10 cellular contexts compared by ENCODE assay signal in the genomic region with DNA sequence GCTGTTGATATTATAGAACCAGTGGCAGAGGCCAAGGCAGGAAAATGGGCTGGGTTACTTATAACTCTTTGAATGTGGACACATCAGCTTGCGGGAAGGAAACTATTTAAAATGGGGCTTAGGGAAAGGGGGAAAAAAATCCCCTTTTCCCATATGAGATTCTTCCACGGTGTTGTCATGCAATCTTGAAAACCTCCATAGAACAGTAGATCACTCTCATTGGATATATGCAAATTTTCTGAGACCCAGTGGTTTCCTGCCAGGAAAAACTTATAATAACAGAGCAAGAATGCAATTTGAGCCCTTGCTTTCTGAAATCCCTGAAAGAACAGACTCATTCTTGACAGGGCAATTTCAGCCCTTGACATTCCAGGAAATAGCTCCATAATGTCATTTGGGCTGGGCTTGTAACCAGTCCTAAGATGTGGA. TPM values are rescaled to one million over a fixed set of nuclear protein-coding genes. Genes with fewer than 3 reads are reported as not detected.
DNase-seq lines count a peak whose midpoint lies in the region; ATAC-seq, FAIRE-seq and TF ChIP-seq lines count a peak whose summit lies in the region.
"Had no signal": no experiment of that assay in that cellular context is flagged by ENCODE, and none has a peak within 500 bp of the region (broad histone marks: within the 10 kb centered on the region; RNA-seq: fewer than 3 reads in every experiment).

No MANE protein-coding gene starts in this region.

- H3K27ac ChIP-seq in liver (ENCODE audit: low read depth in 1 of 2, low read length in 2 of 2), result peak overlapping the region in 1 of 2 donors; percentile 18

- H3K4me3 ChIP-seq in liver (ENCODE audit: low read depth in 1 of 3, low read length in 3 of 3), result no peak overlapping the region

- H3K27ac Mint-ChIP-seq in chondrocyte (ENCODE audit: unreplicated experiment) (peak overlapping the region; percentile 96), glutamatergic neuron (ENCODE audit: unreplicated experiment) (no peak overlapping the region)
- H3K27ac Mint-ChIP-seq: dendritic cell treated with granulocyte-macrophage colony-stimulating factor and Interleukin-4, amounts not matched to agents 40 ng/mL and 50 ng/mL, for 4 days had no signal

- peak; percentile 47 for DNase-seq in DMS53 (lab: John Stamatoyannopoulos, UW)
- DNase-seq in DMS53 treated with DMSO at 0.1 percent for 48 hours (lab: John Stamatoyannopoulos, UW; ENCODE audit: unreplicated experiment), result no peak
- no peak for DNase-seq in chondrocyte (ENCODE audit: low spot score)
- peak; percentile 33 for DNase-seq in urothelium cell line (ENCODE audit: low spot score)
- DNase-seq in NCI-H2081 (lab: John Stamatoyannopoulos, UW), result no peak
- no peak for DNase-seq in glutamatergic neuron

- WGBS in liver, result 78% methylated on average over 2 of the region's 2 CpGs

- TF ChIP-seq RAD21 in liver (IDR thresholded peaks at IDR 0.05), result peak in 1 of 2 donors; percentile 32

- H3K27me3 Mint-ChIP-seq in chondrocyte (ENCODE audit: low read depth) (no peaks in the 10 kb centered on the region), glutamatergic neuron (ENCODE audit: unreplicated experiment) (no peaks in the 10 kb centered on the region)
- H3K27me3 Mint-ChIP-seq: dendritic cell treated with granulocyte-macrophage colony-stimulating factor and Interleukin-4, amounts not matched to agents 40 ng/mL and 50 ng/mL, for 4 days had no signal

- H3K36me3 ChIP-seq in liver (ENCODE audit: control insufficient read depth in 4 of 4, insufficient read depth in 3 of 4, low read depth in 1 of 4, low read length in 3 of 4), result no peaks in the 10 kb centered on the region

- no peaks in the 10 kb centered on the region for H3K27me3 ChIP-seq in liver (ENCODE audit: control insufficient read depth in 4 of 4, insufficient read depth in 4 of 4, low read length in 3 of 4)

- H3K4me1 Mint-ChIP-seq in chondrocyte (ENCODE audit: low read depth) (peaks cover 70% of the 10 kb centered on the region), glutamatergic neuron (ENCODE audit: low read depth, unreplicated experiment) (peaks cover under 1% of the 10 kb centered on the region)

- FAIRE-seq in urothelium cell line (lab: Jason Lieb, UNC), result no peak
- FAIRE-seq: A204.1 had no signal

- H3K4me3 Mint-ChIP-seq in chondrocyte (ENCODE audit: unreplicated experiment) (peak overlapping the region; percentile 10), glutamatergic neuron (ENCODE audit: unreplicated experiment) (no peak overlapping the region)
- H3K4me3 Mint-ChIP-seq: dendritic cell treated with granulocyte-macrophage colony-stimulating factor and Interleukin-4, amounts not matched to agents 40 ng/mL and 50 ng/mL, for 4 days had no signal

- ATAC-seq in GM18511 (IDR thresholded peaks at IDR 0.05; ENCODE audit: unreplicated experiment), result no peak

- H3K9me3 ChIP-seq in liver (ENCODE audit: control insufficient read depth in 4 of 4, low read length in 3 of 4), result no peaks in the 10 kb centered on the region

- no peak overlapping the region for H3K9ac ChIP-seq in liver (ENCODE audit: low read depth in 1 of 2, low read length in 2 of 2)

- H3K9me3 Mint-ChIP-seq in chondrocyte (ENCODE audit: low read depth) (no peaks in the 10 kb centered on the region), glutamatergic neuron (ENCODE audit: unreplicated experiment) (no peaks in the 10 kb centered on the region)
- H3K9me3 Mint-ChIP-seq: dendritic cell treated with granulocyte-macrophage colony-stimulating factor and Interleukin-4, amounts not matched to agents 40 ng/mL and 50 ng/mL, for 4 days had no signal

- peaks cover 0 to 9% (median 4%) of the 10 kb centered on the region in 4 donors for H3K4me1 ChIP-seq in liver (ENCODE audit: control insufficient read depth in 4 of 4, insufficient read depth in 4 of 4, low read length in 3 of 4)

- TF ChIP-seq CTCF in chondrocyte (IDR thresholded peaks at IDR 0.05) (no peak), liver (IDR thresholded peaks at IDR 0.05; ENCODE audit: low read depth, low read length, missing input control) (no peak), glutamatergic neuron (IDR thresholded peaks at IDR 0.05; ENCODE audit: partially characterized antibody, unreplicated experiment) (no peak)

- H3K36me3 Mint-ChIP-seq in chondrocyte (ENCODE audit: low read depth) (no peaks in the 10 kb centered on the region), glutamatergic neuron (ENCODE audit: unreplicated experiment) (no peaks in the 10 kb centered on the region)

TF ChIP-seq in liver, 16 proteins besides CTCF, POLR2A, EP300 and RAD21:
- TF ChIP-seq SP1 (IDR thresholded peaks at IDR 0.05) (peak; percentile 13), NR2F2 (IDR thresholded peaks at IDR 0.05) (no peak)

RNA-seq across cellular contexts. Expression of a gene that starts 31.1 kb away (rescaled TPM):
- total RNA-seq in chondrocyte, result not detected in 3 replicates
- total RNA-seq in liver, result not detected
- polyA plus RNA-seq in liver, result not detected
- total RNA-seq in glutamatergic neuron (ENCODE audit: unreplicated experiment), result not detected

Comparison
In these comparisons a context has a peak if more than half of its experiments do, and no peak if none do; other contexts are left out.
1. DNase-seq: peak in DMS53 (single experiment) and urothelium cell line (single experiment); none in DMS53 treated with DMSO at 0.1 percent for 48 hours (single experiment), chondrocyte (single experiment), NCI-H2081 (0 of 2) and glutamatergic neuron (single experiment).